In genomic region chr7:32860096-32860495, GRCh38 we compare ENCODE assay signal across 11 cellular contexts.
"Had no signal": no experiment of that assay in that cellular context is flagged by ENCODE, and none has a peak within 500 bp of the region (broad histone marks: within the 10 kb centered on the region; RNA-seq: fewer than 3 reads in every experiment).

No MANE protein-coding gene starts in this region.

- H3K9ac ChIP-seq: GM23248 had no signal

- H3K9me3 ChIP-seq: HAP-1 had no signal

- H3K36me3 ChIP-seq: HAP-1 had no signal

- DNase-seq: GM23248, GOT3, H7, H9, HCEC 1CT, HFFc6 had no signal

- H3K4me1 ChIP-seq: HAP-1 had no signal

- H3K27ac ChIP-seq: GM23248 had no signal

- H3K4me2 ChIP-seq: GM23338 had no signal

- ATAC-seq: GM23338, HCT116 had no signal

- H2AFZ ChIP-seq: GM23248, GM23338 had no signal

- FAIRE-seq: H1, H54 had no signal

- H3K4me3 ChIP-seq: GM23248, GM23338, HAP-1 had no signal
